Comparison of ENCODE assay signal across 1 cellular context in the genomic region with DNA sequence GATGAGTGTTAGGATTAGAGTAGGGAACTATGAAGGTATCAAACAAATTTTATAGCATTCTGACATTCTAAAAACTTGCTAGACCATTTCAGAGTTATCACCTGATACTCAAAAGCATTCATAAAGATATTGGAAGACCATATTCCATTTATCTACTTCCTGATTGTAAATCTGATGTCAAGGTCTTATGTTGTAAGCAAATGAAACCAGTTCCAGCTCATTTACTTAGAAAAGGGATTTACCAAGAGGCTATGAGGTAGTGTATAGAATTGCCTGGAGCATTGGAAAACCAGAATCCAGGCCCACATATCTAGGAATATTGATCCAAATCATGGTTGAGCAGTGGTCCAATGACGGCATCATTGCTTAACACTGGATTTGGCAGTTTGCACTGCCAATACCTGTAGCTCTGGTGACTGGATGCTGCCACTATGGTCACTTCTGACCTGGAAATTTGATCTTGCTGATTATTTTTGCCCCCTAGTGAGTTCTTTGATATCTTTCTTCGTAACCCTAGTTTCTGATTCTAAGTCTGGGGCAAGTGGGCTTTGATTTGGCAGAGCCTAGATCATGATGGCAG.
TF ChIP-seq lines count a peak whose summit lies in the region.

No MANE protein-coding gene starts in this region.

TF ChIP-seq in HepG2, 621 proteins besides CTCF, POLR2A, EP300 and RAD21:
- TF ChIP-seq, protein P1, sequence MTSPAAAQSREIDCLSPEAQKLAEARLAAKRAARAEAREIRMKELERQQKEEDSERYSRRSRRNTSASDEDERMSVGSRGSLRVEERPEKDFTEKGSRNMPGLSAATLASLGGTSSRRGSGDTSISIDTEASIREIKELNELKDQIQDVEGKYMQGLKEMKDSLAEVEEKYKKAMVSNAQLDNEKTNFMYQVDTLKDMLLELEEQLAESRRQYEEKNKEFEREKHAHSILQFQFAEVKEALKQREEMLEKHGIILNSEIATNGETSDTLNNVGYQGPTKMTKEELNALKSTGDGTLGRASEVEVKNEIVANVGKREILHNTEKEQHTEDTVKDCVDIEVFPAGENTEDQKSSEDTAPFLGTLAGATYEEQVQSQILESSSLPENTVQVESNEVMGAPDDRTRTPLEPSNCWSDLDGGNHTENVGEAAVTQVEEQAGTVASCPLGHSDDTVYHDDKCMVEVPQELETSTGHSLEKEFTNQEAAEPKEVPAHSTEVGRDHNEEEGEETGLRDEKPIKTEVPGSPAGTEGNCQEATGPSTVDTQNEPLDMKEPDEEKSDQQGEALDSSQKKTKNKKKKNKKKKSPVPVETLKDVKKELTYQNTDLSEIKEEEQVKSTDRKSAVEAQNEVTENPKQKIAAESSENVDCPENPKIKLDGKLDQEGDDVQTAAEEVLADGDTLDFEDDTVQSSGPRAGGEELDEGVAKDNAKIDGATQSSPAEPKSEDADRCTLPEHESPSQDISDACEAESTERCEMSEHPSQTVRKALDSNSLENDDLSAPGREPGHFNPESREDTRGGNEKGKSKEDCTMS (CRISPR knock-in tag; conservative IDR thresholded peaks at IDR 0.05) = no peak
- TF ChIP-seq FOXJ3 (CRISPR knock-in tag; IDR thresholded peaks at IDR 0.05; ENCODE audit: borderline replicate concordance) = no peak
- no peak for TF ChIP-seq MBNL3 (CRISPR knock-in tag; conservative IDR thresholded peaks at IDR 0.05)
- TF ChIP-seq ZNF564 (CRISPR knock-in tag; IDR thresholded peaks at IDR 0.05) = no peak
- no peak for TF ChIP-seq ELF3 (CRISPR knock-in tag; IDR thresholded peaks at IDR 0.05)
- TF ChIP-seq, protein P2, sequence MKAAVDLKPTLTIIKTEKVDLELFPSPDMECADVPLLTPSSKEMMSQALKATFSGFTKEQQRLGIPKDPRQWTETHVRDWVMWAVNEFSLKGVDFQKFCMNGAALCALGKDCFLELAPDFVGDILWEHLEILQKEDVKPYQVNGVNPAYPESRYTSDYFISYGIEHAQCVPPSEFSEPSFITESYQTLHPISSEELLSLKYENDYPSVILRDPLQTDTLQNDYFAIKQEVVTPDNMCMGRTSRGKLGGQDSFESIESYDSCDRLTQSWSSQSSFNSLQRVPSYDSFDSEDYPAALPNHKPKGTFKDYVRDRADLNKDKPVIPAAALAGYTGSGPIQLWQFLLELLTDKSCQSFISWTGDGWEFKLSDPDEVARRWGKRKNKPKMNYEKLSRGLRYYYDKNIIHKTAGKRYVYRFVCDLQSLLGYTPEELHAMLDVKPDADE (CRISPR knock-in tag; IDR thresholded peaks at IDR 0.05) = no peak
- no peak for TF ChIP-seq ZNF619 (CRISPR knock-in tag; IDR thresholded peaks at IDR 0.05)
- TF ChIP-seq ZNF138 (CRISPR knock-in tag; IDR thresholded peaks at IDR 0.05; ENCODE audit: low read depth) = no peak
- no peak for TF ChIP-seq ZMYM2 (CRISPR knock-in tag; IDR thresholded peaks at IDR 0.05)
